26 cellular contexts compared by ENCODE assay signal in the genomic region with DNA sequence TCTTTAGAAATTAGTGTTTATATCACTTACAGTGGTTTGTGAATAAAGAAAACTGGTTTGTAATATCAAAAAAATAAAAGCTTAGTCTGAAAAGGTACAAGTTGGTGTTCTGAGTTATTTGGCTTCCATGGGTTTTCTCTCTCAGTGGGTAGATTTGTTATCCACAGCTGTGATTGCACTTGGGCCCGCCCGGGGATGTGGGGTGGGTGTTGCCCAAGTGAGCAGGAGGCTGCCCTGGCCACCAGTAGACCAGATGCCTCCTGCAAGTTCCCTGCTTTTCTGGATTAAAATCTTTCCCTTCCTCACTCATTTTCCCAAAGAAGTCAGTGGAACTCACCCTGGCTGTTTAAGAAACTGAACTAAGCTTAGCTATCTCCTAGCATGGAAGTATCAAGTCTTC.
"Had no signal": no experiment of that assay in that cellular context is flagged by ENCODE, and none has a peak within 500 bp of the region (broad histone marks: within the 10 kb centered on the region; RNA-seq: fewer than 3 reads in every experiment).

No MANE protein-coding gene starts in this region.

- H3K9me3 ChIP-seq: suprapubic skin, testis, thoracic aorta, thyroid gland, tibial artery, transverse colon, upper lobe of left lung, upper lobe of right lung, uterus, vagina had no signal

- H3K27ac ChIP-seq: stomach, suprapubic skin, testis, thoracic aorta, thyroid gland, tibial artery, tibial nerve, transverse colon, upper lobe of left lung, upper lobe of right lung, uterus, vagina had no signal

- H3K36me3 ChIP-seq: stomach, suprapubic skin, thoracic aorta, thyroid gland, tibial artery, tibial nerve, transverse colon, upper lobe of left lung, upper lobe of right lung, uterus, vagina had no signal

- H3K4me3 ChIP-seq: stomach, suprapubic skin, testis, thoracic aorta, thyroid gland, tibial artery, tibial nerve, transverse colon, upper lobe of left lung, upper lobe of right lung, uterus, vagina had no signal

- ATAC-seq: stimulated activated effector memory CD8-positive, alpha-beta T cell treated with anti-CD3 and anti-CD28 coated beads, Interleukin-12 subunit alpha, Interleukin-12 subunit beta, amount 100 ng/mL, for 72 hours; stimulated activated memory B cell treated with anti-CD40 and anti-IgM and Interleukin-4, amounts not matched to agents 10 μg/mL and 1 μg/mL and 100 μg/mL, for 72 hours; stimulated activated naive B cell treated with anti-CD40 and anti-IgM and Interleukin-4, amounts not matched to agents 10 μg/mL and 1 μg/mL and 100 μg/mL, for 72 hours; stimulated activated naive CD8-positive, alpha-beta T cell treated with anti-CD3 and anti-CD28 coated beads, Interleukin-15, amount 100 ng/mL, for 72 hours; stimulated activated naive CD8-positive, alpha-beta T cell treated with anti-CD3 and anti-CD28 coated beads, Interleukin-15, Interleukin-2, amounts not matched to agents 100 U/mL and 50 U/mL, for 24 hours; upper lobe of right lung had no signal

- H3K4me1 ChIP-seq: stomach, suprapubic skin, testis, thyroid gland, tibial artery, tibial nerve, transverse colon, upper lobe of left lung, upper lobe of right lung, uterus had no signal

- DNase-seq: stimulated activated CD4-positive, alpha-beta T cell treated with anti-CD3 and anti-CD28 coated beads, Interleukin-2, amount 100 ng/mL, for 48 hours; stimulated activated CD4-positive, alpha-beta T cell treated with anti-CD3 and anti-CD28 coated beads, Interleukin-4, amount 100 ng/mL, for 1 hour; stimulated activated CD4-positive, alpha-beta T cell treated with anti-CD3 and anti-CD28 coated beads, Interleukin-4, amount 100 ng/mL, for 24 hours; stimulated activated CD4-positive, alpha-beta T cell treated with anti-CD3 and anti-CD28 coated beads, Interleukin-4, amount 100 ng/mL, for 4 hours; stimulated activated CD8-positive, alpha-beta memory T cell treated with anti-CD3 and anti-CD28 coated beads, Interleukin-4, amount 100 ng/mL, for 48 hours; stimulated activated naive B cell treated with anti-CD40 and anti-IgM and Interleukin-4, amounts not matched to agents 10 μg/mL and 1 μg/mL and 100 μg/mL, for 72 hours; stimulated activated naive CD4-positive, alpha-beta T cell; stimulated activated naive CD4-positive, alpha-beta T cell treated with Interleukin-2 at 50 U/mL for 16 hours; stimulated activated naive CD8-positive, alpha-beta T cell treated with anti-CD3 and anti-CD28 coated beads, Interleukin-15, amount 100 ng/mL, for 72 hours; stimulated activated naive CD8-positive, alpha-beta T cell treated with anti-CD3 and anti-CD28 coated beads, Interleukin-15, Interleukin-2, amounts not matched to agents 100 U/mL and 50 U/mL, for 24 hours; stomach; substantia nigra; testis; thyroid gland; tibial artery; transverse colon; trophoblast cell; upper lobe of right lung; uterus had no signal

- H3K27me3 ChIP-seq: stomach, suprapubic skin, testis, thyroid gland, tibial artery, tibial nerve, transverse colon, upper lobe of left lung, upper lobe of right lung, uterus, vagina had no signal
